In genomic region chr10:128046934-128047251, GRCh38 we compare ENCODE assay signal across 9 cellular contexts.
A peak's percentile ranks its signal among the peaks of the same experiment; 100 is the strongest.
DNase-seq lines count a peak whose midpoint lies in the region; TF ChIP-seq lines count a peak whose summit lies in the region.
"Had no signal": no experiment of that assay in that cellular context is flagged by ENCODE, and none has a peak within 500 bp of the region (broad histone marks: within the 10 kb centered on the region; RNA-seq: fewer than 3 reads in every experiment).

No MANE protein-coding gene starts in this region.

- no peak for DNase-seq in activated T-cell treated with anti-CD3 and anti-CD28 coated beads, Interleukin-2, amount 50 U/mL, for 24 hours
- no peak for DNase-seq in activated T-cell treated with anti-CD3 and anti-CD28 coated beads, Interleukin-2, amount 50 U/mL, for 1 hour
- DNase-seq in LNCaP clone FGC (ENCODE audit: low read depth) (no peak), epithelial cell of esophagus (ENCODE audit: low read depth) (no peak), KG1 (lab: John Stamatoyannopoulos, UW) (no peak), activated gamma-delta T cell treated with Interleukin-2 at 50 U/mL for 16 hours (no peak), A673 (ENCODE audit: low spot score) (no peak)
- DNase-seq: NCI-H774 had no signal

- peaks cover 69% of the 10 kb centered on the region for H3K4me1 Mint-ChIP-seq in activated T-cell treated with anti-CD3 and anti-CD28 coated beads, Interleukin-2, amount 50 U/mL, for 24 hours (ENCODE audit: low read depth)

- peak overlapping the region; percentile 95 for H3K4me3 Mint-ChIP-seq in activated T-cell treated with anti-CD3 and anti-CD28 coated beads, Interleukin-2, amount 50 U/mL, for 24 hours

- H3K4me1 ChIP-seq in A673 (ENCODE audit: insufficient read depth, low read length, poor library complexity, severe bottlenecking) = no peaks in the 10 kb centered on the region

- CTCF ChIA-PET in A673 (lab: Charles Lee) = no interaction called here

- H3K9me3 Mint-ChIP-seq in activated T-cell treated with anti-CD3 and anti-CD28 coated beads, Interleukin-2, amount 50 U/mL, for 24 hours = no peaks in the 10 kb centered on the region

- no peaks in the 10 kb centered on the region for H3K27me3 Mint-ChIP-seq in activated T-cell treated with anti-CD3 and anti-CD28 coated beads, Interleukin-2, amount 50 U/mL, for 24 hours

- H3K27ac ChIP-seq in temporal lobe (ENCODE audit: low read depth, low read length) = peak overlapping the region; percentile 18
- no peak overlapping the region for H3K27ac ChIP-seq in A673 (ENCODE audit: low read depth, low read length, poor library complexity, severe bottlenecking)

- BruUV-seq in A673 (replicated peaks; lab: Mats Ljungman, UMichigan) = no TSS peak

- POLR2A ChIA-PET in A673 (lab: Charles Lee; ENCODE audit: low non-redundant PET) = no interaction called here

- H3K36me3 Mint-ChIP-seq in activated T-cell treated with anti-CD3 and anti-CD28 coated beads, Interleukin-2, amount 50 U/mL, for 24 hours (ENCODE audit: low read depth) = peaks cover 44% of the 10 kb centered on the region

- H3K36me3 ChIP-seq in A673 (ENCODE audit: insufficient read depth, low read length, poor library complexity, severe bottlenecking) = no peaks in the 10 kb centered on the region

- H3K4me3 ChIP-seq in LNCaP clone FGC (ENCODE audit: low read depth, low read length) (peak overlapping the region; percentile 12), epithelial cell of esophagus (ENCODE audit: low read length) (peak overlapping the region; percentile 77), A673 (ENCODE audit: low read depth, low read length, poor library complexity, severe bottlenecking) (no peak overlapping the region)

- no peaks in the 10 kb centered on the region for H3K9me3 ChIP-seq in A673 (ENCODE audit: low read depth, low read length, poor library complexity, severe bottlenecking)

- no peak for TF ChIP-seq CTCF in LNCaP clone FGC (IDR thresholded peaks at IDR 0.05; ENCODE audit: control insufficient read depth, extremely low read depth, insufficient read depth)
- no peak for TF ChIP-seq CTCF in epithelial cell of esophagus (IDR thresholded peaks at IDR 0.05; ENCODE audit: insufficient read depth, low read depth, low read length, missing control alignments)
- TF ChIP-seq CTCF in A673 (conservative IDR thresholded peaks at IDR 0.05; ENCODE audit: low read depth, low read length) = no peak

- intact Hi-C loops in A673 (cut with micrococcal nuclease; ENCODE audit: unreplicated experiment) = no loop called here

- peak overlapping the region; percentile 95 for H3K27ac Mint-ChIP-seq in activated T-cell treated with anti-CD3 and anti-CD28 coated beads, Interleukin-2, amount 50 U/mL, for 24 hours

- H3K27me3 ChIP-seq in A673 (replicated peaks; ENCODE audit: insufficient read depth, low read depth, low read length, poor library complexity) = no peaks in the 10 kb centered on the region
